In the genomic region with DNA sequence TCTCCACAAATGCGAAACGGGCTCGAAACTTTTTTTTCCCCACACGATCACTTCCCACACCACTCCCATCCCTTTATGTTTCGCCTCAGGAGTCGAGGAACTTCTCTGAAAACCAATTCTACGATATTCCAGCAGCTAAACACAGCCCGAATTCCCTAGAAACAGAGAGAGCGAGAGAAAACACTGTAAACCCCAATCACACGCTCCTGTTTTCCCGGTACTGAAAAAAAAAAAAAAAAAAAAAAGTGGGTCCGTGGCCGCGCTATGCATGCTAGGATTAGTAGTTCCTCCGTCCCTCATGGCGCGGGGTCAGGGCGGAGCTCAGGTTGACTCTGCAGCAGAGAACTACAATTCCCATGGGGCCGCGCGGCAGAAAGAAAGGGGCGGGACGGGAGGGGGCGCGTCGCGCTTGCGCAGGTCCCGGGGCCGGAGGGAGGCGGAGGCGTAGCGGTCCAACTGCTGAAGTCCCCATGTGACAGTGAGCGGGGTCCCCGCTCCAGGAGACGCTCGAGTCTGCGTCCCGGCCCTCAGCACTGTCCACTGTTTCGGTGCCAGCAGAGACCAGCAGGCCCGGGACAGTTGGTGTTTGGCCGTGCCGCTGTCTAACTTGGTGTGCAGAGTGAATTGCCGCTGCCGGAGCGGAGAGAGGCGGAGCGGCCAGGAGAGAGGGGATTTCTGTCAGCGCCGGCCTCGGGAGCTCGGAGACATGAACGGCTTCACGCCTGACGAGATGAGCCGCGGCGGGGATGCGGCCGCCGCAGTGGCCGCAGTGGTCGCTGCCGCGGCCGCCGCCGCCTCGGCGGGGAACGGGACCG, we compare ENCODE assay signal across 8 cellular contexts. TPM values are rescaled to one million over a fixed set of nuclear protein-coding genes. Genes with fewer than 3 reads are reported as not detected.
DNase-seq lines count a peak whose midpoint lies in the region; TF ChIP-seq lines count a peak whose summit lies in the region.

A gene with protein sequence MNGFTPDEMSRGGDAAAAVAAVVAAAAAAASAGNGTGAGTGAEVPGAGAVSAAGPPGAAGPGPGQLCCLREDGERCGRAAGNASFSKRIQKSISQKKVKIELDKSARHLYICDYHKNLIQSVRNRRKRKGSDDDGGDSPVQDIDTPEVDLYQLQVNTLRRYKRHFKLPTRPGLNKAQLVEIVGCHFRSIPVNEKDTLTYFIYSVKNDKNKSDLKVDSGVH (plus strand): TSS at position 478 of the 815 bp plus-strand sequence. CDS start 229 bp downstream, at position 707.

- peak within 1 kb of the TSS; percentile 82 for H3K4me3 ChIP-seq in effector memory CD4-positive, alpha-beta T cell (ENCODE audit: insufficient read depth, low read depth, low read length, poor library complexity, severe bottlenecking)

- H3K9me3 ChIP-seq in effector memory CD4-positive, alpha-beta T cell (ENCODE audit: control insufficient read depth, low read length) = no peaks in the 10 kb centered on the region

- peak within 1 kb of the TSS; percentile 75 for H3K27ac ChIP-seq in effector memory CD4-positive, alpha-beta T cell (ENCODE audit: insufficient read depth, low read length, poor library complexity, severe bottlenecking)

- CTCF ChIA-PET in activated CD8-positive, alpha-beta memory T cell treated with anti-CD3 and anti-CD28 coated beads for 36 hours (lab: Charles Lee) = interaction anchor here (0.8 to 2.0 kb wide), 3 partner anchors 34 to 57 kb away, joined by 3 to 13 read pairs (median 4); partner anchors contain the start of gene HMGB2

- H3K4me1 ChIP-seq in effector memory CD4-positive, alpha-beta T cell (ENCODE audit: control insufficient read depth, insufficient read depth, low read length, poor library complexity, severe bottlenecking) = peaks cover 9% of the 10 kb centered on the region

- TF ChIP-seq CTCF in GM20000 (IDR thresholded peaks at IDR 0.05; ENCODE audit: extremely low read depth, missing control alignments) = no peak

- no peaks in the 10 kb centered on the region for H3K36me3 ChIP-seq in effector memory CD4-positive, alpha-beta T cell (ENCODE audit: control insufficient read depth, insufficient read depth, low read length)

- POLR2A ChIA-PET in activated CD8-positive, alpha-beta memory T cell treated with anti-CD3 and anti-CD28 coated beads for 36 hours (lab: Charles Lee) = interaction anchor here (0.5 to 7.0 kb wide), 10 partner anchors 12 to 1129 kb away, joined by 3 to 131 read pairs (median 4); partner anchors contain the start of genes GALNT7 and HMGB2

- no peaks in the 10 kb centered on the region for H3K27me3 ChIP-seq in effector memory CD4-positive, alpha-beta T cell (replicated peaks; ENCODE audit: control insufficient read depth, insufficient read depth, low read length, poor library complexity, severe bottlenecking)

- peak; percentile 84 for DNase-seq in CMK (ENCODE audit: low read depth)
- peak; percentile 96 for DNase-seq in GM20000 (ENCODE audit: low spot score)
- DNase-seq in HT-29 (ENCODE audit: low spot score) = peak; percentile 92
- peak; percentile 95 to 97 for DNase-seq in NOMO-1 (lab: John Stamatoyannopoulos, UW; ENCODE audit: unreplicated experiment in 2 of 2)
- DNase-seq in effector memory CD4-positive, alpha-beta T cell = peak; percentile 94 to 97 (median 96)
- peak; percentile 99 to 100 for DNase-seq in lung microvascular endothelial cell (ENCODE audit: low read depth in 2 of 2)
- peak; percentile 90 to 93 (median 93) for DNase-seq in stimulated activated CD4-positive, alpha-beta T cell treated with anti-CD3 and anti-CD28 coated beads, TNF-alpha, amount 100 ng/mL, for 48 hours (ENCODE audit: low read depth in 3 of 3)

RNA-seq across cellular contexts. Expression of the gene that starts here (rescaled TPM):
- total RNA-seq in HT-29 (2014; rRNA removed; shearing (Covaris generic)) = 17.7 and 21.7 TPM in 2 replicates
- total RNA-seq in activated CD8-positive, alpha-beta memory T cell treated with anti-CD3 and anti-CD28 coated beads for 36 hours = 10 to 100 TPM; 35.2 to 36.4 TPM
- total RNA-seq in lung microvascular endothelial cell = 13.5 and 16.1 TPM in 2 replicates

Comparison
In these comparisons a context has a peak if more than half of its experiments do, and no peak if none do; other contexts are left out.
1. Peak in every context shown above with its lines: DNase-seq, H3K4me3 ChIP-seq and H3K27ac ChIP-seq.